ENCODE assay signal across 20 cellular contexts in genomic region chr1:35777109-35777508, GRCh38. TPM values are rescaled to one million over a fixed set of nuclear protein-coding genes. Genes with fewer than 3 reads are reported as not detected.
"Had no signal": no experiment of that assay in that cellular context is flagged by ENCODE, and none has a peak within 500 bp of the region (broad histone marks: within the 10 kb centered on the region; RNA-seq: fewer than 3 reads in every experiment).

No MANE protein-coding gene starts in this region.

- H3K4me3 Mint-ChIP-seq: activated CD4-positive, alpha-beta memory T cell treated with anti-CD3 and anti-CD28 coated beads for 36 hours; activated T-cell treated with anti-CD3 and anti-CD28 coated beads, Interleukin-2, amount 50 U/mL, for 4 hours; nephron progenitor cell; stimulated activated naive CD8-positive, alpha-beta T cell treated with anti-CD3 and anti-CD28 coated beads, Interleukin-15, Interleukin-2, amounts not matched to agents 100 ng/mL and 50 ng/mL, for 24 hours had no signal

- H3K4me1 Mint-ChIP-seq: nephron progenitor cell had no signal

- H3K27me3 Mint-ChIP-seq: activated CD4-positive, alpha-beta memory T cell treated with anti-CD3 and anti-CD28 coated beads for 36 hours; stimulated activated naive CD8-positive, alpha-beta T cell treated with anti-CD3 and anti-CD28 coated beads, Interleukin-15, Interleukin-2, amounts not matched to agents 100 ng/mL and 50 ng/mL, for 24 hours had no signal

- H3K27ac ChIP-seq: body of pancreas, lower lobe of right lung, upper lobe of left lung had no signal

- H3K27me3 ChIP-seq: body of pancreas, upper lobe of left lung had no signal

- H3K4me1 ChIP-seq: body of pancreas, lower lobe of right lung had no signal

- H3K4me3 ChIP-seq: body of pancreas, lower lobe of right lung, upper lobe of left lung had no signal

- DNase-seq: activated CD4-positive, alpha-beta memory T cell treated with anti-CD3 and anti-CD28 coated beads for 36 hours; activated gamma-delta T cell; activated T-cell treated with anti-CD3 and anti-CD28 coated beads, Interleukin-2, amount 50 U/mL, for 4 hours; amygdala; body of pancreas; cortex of kidney; effector CD4-positive, alpha-beta T cell; foreskin melanocyte; head of caudate nucleus; lower lobe of right lung; nephron progenitor cell; occipital lobe; right cardiac atrium; small intestine; stimulated activated CD4-positive, alpha-beta T cell treated with anti-CD3 and anti-CD28 coated beads, Interleukin-4, amount 100 ng/mL, for 24 hours; T-helper 9 cell; upper lobe of left lung had no signal

- ATAC-seq: activated CD4-positive, CD25-positive, alpha-beta regulatory T cell treated with anti-CD3 and anti-CD28 coated beads, Interleukin-2, amount 50 U/mL, for 24 hours; activated naive CD4-positive, alpha-beta T cell treated with anti-CD3 and anti-CD28 coated beads, Interleukin-2, amount 50 U/mL, for 72 hours; activated T-cell treated with anti-CD3 and anti-CD28 coated beads, Interleukin-2, amount 50 U/mL, for 4 hours; body of pancreas; lower lobe of right lung; right cardiac atrium had no signal

- H3K9me3 Mint-ChIP-seq: activated CD4-positive, alpha-beta memory T cell treated with anti-CD3 and anti-CD28 coated beads for 36 hours; activated naive CD4-positive, alpha-beta T cell treated with anti-CD3 and anti-CD28 coated beads, Interleukin-2, amount 50 U/mL, for 72 hours; activated T-cell treated with anti-CD3 and anti-CD28 coated beads, Interleukin-2, amount 50 U/mL, for 4 hours; nephron progenitor cell; stimulated activated naive CD8-positive, alpha-beta T cell treated with anti-CD3 and anti-CD28 coated beads, Interleukin-15, Interleukin-2, amounts not matched to agents 100 ng/mL and 50 ng/mL, for 24 hours had no signal

- H3K27ac Mint-ChIP-seq: activated CD4-positive, alpha-beta memory T cell treated with anti-CD3 and anti-CD28 coated beads for 36 hours; activated naive CD4-positive, alpha-beta T cell treated with anti-CD3 and anti-CD28 coated beads, Interleukin-2, amount 50 U/mL, for 72 hours; nephron progenitor cell; stimulated activated naive CD8-positive, alpha-beta T cell treated with anti-CD3 and anti-CD28 coated beads, Interleukin-15, Interleukin-2, amounts not matched to agents 100 ng/mL and 50 ng/mL, for 24 hours had no signal

RNA-seq across cellular contexts. Expression of gene CLSPN, which starts 7.3 kb away (rescaled TPM):
- total RNA-seq: body of pancreas had no signal
